Comparison of ENCODE assay signal across 1 cellular context in genomic region chr22:25484498-25484897, GRCh38.
TF ChIP-seq lines count a peak whose summit lies in the region.

No MANE protein-coding gene starts in this region.

TF ChIP-seq in GM12878, 131 proteins besides CTCF, POLR2A, EP300 and RAD21 (continued from another document):
- TF ChIP-seq ZNF592 (IDR thresholded peaks at IDR 0.05) = no peak
